Comparison of ENCODE assay signal across 1 cellular context in the genomic region with DNA sequence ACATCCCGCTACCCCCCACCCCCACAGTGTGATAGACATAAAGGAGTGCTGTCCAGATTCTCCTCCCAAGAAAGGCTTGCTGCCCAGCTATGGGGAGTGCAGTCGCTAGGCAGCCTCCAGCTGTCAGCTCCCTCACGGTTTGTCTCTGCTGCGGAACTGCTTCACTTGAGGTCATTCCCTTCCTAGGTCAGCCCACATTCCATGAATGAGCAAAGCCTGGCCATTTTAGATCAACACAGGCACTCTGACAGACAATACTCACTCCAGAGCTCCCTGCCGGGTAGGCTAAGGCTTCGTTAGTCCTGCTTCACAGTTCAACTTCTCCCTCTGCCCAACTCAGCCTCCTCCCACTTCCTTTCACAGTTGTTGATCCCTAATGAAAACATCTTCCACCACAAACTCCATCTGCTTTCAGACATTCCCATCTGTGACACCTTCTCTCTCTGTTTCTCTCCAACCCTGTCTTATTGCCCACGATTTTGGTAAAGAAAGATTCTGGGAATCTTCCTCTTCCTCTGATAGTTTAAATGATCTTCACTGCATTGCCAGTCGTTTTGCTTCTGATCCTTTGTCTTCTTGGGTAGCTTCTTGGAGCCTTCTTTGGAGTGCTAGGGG.
TF ChIP-seq lines count a peak whose summit lies in the region.

No MANE protein-coding gene starts in this region.

TF ChIP-seq in WTC11, 78 proteins besides CTCF, POLR2A, EP300 and RAD21:
- TF ChIP-seq, protein P1, sequence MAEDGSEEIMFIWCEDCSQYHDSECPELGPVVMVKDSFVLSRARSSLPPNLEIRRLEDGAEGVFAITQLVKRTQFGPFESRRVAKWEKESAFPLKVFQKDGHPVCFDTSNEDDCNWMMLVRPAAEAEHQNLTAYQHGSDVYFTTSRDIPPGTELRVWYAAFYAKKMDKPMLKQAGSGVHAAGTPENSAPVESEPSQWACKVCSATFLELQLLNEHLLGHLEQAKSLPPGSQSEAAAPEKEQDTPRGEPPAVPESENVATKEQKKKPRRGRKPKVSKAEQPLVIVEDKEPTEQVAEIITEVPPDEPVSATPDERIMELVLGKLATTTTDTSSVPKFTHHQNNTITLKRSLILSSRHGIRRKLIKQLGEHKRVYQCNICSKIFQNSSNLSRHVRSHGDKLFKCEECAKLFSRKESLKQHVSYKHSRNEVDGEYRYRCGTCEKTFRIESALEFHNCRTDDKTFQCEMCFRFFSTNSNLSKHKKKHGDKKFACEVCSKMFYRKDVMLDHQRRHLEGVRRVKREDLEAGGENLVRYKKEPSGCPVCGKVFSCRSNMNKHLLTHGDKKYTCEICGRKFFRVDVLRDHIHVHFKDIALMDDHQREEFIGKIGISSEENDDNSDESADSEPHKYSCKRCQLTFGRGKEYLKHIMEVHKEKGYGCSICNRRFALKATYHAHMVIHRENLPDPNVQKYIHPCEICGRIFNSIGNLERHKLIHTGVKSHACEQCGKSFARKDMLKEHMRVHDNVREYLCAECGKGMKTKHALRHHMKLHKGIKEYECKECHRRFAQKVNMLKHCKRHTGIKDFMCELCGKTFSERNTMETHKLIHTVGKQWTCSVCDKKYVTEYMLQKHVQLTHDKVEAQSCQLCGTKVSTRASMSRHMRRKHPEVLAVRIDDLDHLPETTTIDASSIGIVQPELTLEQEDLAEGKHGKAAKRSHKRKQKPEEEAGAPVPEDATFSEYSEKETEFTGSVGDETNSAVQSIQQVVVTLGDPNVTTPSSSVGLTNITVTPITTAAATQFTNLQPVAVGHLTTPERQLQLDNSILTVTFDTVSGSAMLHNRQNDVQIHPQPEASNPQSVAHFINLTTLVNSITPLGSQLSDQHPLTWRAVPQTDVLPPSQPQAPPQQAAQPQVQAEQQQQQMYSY (CRISPR knock-in tag; IDR thresholded peaks at IDR 0.05) = no peak
